Comparison of ENCODE assay signal across 16 cellular contexts in genomic region chr16:87627542-87628245, GRCh38. TPM values are rescaled to one million over a fixed set of nuclear protein-coding genes. Genes with fewer than 3 reads are reported as not detected.
DNase-seq lines count a peak whose midpoint lies in the region; ATAC-seq and TF ChIP-seq lines count a peak whose summit lies in the region.
"Had no signal": no experiment of that assay in that cellular context is flagged by ENCODE, and none has a peak within 500 bp of the region (broad histone marks: within the 10 kb centered on the region; RNA-seq: fewer than 3 reads in every experiment).

No MANE protein-coding gene starts in this region.

- H3K18ac ChIP-seq in mesenchymal stem cell (ENCODE audit: low read depth in 1 of 2, low read length in 2 of 2) = no peak overlapping the region

- H3K4me3 Mint-ChIP-seq in GM23338 = no peak overlapping the region
- H3K4me3 Mint-ChIP-seq: CD4-positive, CD25-positive, alpha-beta regulatory T cell; HFFc6 had no signal

- H3K79me1 ChIP-seq in mesenchymal stem cell (replicated peaks; ENCODE audit: low read length, poor library complexity, severe bottlenecking) = no peaks in the 10 kb centered on the region

- H3K36me3 ChIP-seq in BLaER1 = no peaks in the 10 kb centered on the region
- no peaks in the 10 kb centered on the region for H3K36me3 ChIP-seq in GM23338 (ENCODE audit: insufficient read depth)
- H3K36me3 ChIP-seq in mesenchymal stem cell (ENCODE audit: control insufficient read depth in 1 of 2, insufficient read depth in 2 of 2, low read depth in 1 of 2, low read length in 2 of 2) = no peaks in the 10 kb centered on the region
- H3K36me3 ChIP-seq: HAP-1 had no signal

- H3K27me3 ChIP-seq in BLaER1 = no peaks in the 10 kb centered on the region
- H3K27me3 ChIP-seq in GM23338 (ENCODE audit: insufficient read depth) = no peaks in the 10 kb centered on the region
- H3K27me3 ChIP-seq in mesenchymal stem cell (ENCODE audit: control insufficient read depth in 1 of 2, insufficient read depth in 1 of 2, low read length in 2 of 2) = peaks cover 35 to 78% of the 10 kb centered on the region in 2 experiments

- H4K20me1 ChIP-seq in BLaER1 (no peaks in the 10 kb centered on the region), GM23338 (replicated peaks; ENCODE audit: insufficient read depth) (peaks cover 3% of the 10 kb centered on the region; the same call in 1 of the 2 replicates)

- peaks cover 3% of the 10 kb centered on the region; the same call in 2 of the 3 replicates for H3K9me3 Mint-ChIP-seq in GM23338

- H3K9me3 ChIP-seq in BLaER1 (peaks cover 8% of the 10 kb centered on the region), mesenchymal stem cell (ENCODE audit: control insufficient read depth, low read length) (peaks cover 11% of the 10 kb centered on the region)
- H3K9me3 ChIP-seq: HAP-1 had no signal

- peak; percentile 20 for ATAC-seq in GM23338

- no peak overlapping the region for H4K91ac ChIP-seq in mesenchymal stem cell (ENCODE audit: low read length)

- no peak overlapping the region for H3K27ac ChIP-seq in BLaER1
- no peak overlapping the region for H3K27ac ChIP-seq in GM23338 (ENCODE audit: low read depth)
- no peak overlapping the region for H3K27ac ChIP-seq in mesenchymal stem cell (ENCODE audit: low read length, poor library complexity, severe bottlenecking)
- H3K27ac ChIP-seq: HL-60, KMS-11 had no signal

- H3K27me3 Mint-ChIP-seq in GM23338 (ENCODE audit: insufficient read depth, low read depth, poor library complexity) = peaks cover 8% of the 10 kb centered on the region

- 0 out of 2 replicates have a peak, but pooled peaks cover 4% of the 10 kb centered on the region for H3K79me2 ChIP-seq in GM23338 (replicated peaks; ENCODE audit: insufficient read depth)

- 89% methylated on average over 14 of the region's 14 CpGs for WGBS in mesenchymal stem cell

- TF ChIP-seq RAD21 in Ishikawa (IDR thresholded peaks at IDR 0.05; ENCODE audit: low read depth) = no peak

- H3K23ac ChIP-seq in mesenchymal stem cell (ENCODE audit: low read length in 2 of 2) = no peak overlapping the region

- no peak overlapping the region for H2BK120ac ChIP-seq in mesenchymal stem cell (ENCODE audit: low read depth, low read length)

- H2BK15ac ChIP-seq in mesenchymal stem cell (ENCODE audit: low read depth, poor library complexity, severe bottlenecking) = peak overlapping the region; percentile 71

- H3K9me2 ChIP-seq in GM23338 (ENCODE audit: insufficient read depth) = no peaks in the 10 kb centered on the region

- H3K4me2 ChIP-seq in BLaER1 = no peak overlapping the region
- no peak overlapping the region for H3K4me2 ChIP-seq in GM23338
- no peak overlapping the region for H3K4me2 ChIP-seq in mesenchymal stem cell (ENCODE audit: low read length, poor library complexity, severe bottlenecking)
- H3K4me2 ChIP-seq: KMS-11 had no signal

- no peak overlapping the region for H4K8ac ChIP-seq in mesenchymal stem cell (ENCODE audit: low read length)

- DNase-seq in GM23338 (ENCODE audit: low spot score) (no peak), mesenchymal stem cell (no peak), NOMO-1 (lab: John Stamatoyannopoulos, UW; ENCODE audit: unreplicated experiment in 2 of 2) (no peak), T1000 (lab: John Stamatoyannopoulos, UW) (no peak), anterior cingulate cortex (lab: John Stamatoyannopoulos, UW) (no peak)
- DNase-seq: Calu3; CD4-positive, CD25-positive, alpha-beta regulatory T cell; DMS 273 treated with DMSO at 0.1 percent for 48 hours; HFFc6; IMR-90 had no signal

- no peak for TF ChIP-seq CTCF in GM23338 (conservative IDR thresholded peaks at IDR 0.05; ENCODE audit: low read depth in 2 of 2)

- H3K36me3 Mint-ChIP-seq in GM23338 (ENCODE audit: low read depth) = peaks cover 8% of the 10 kb centered on the region; the same call in 2 of the 3 replicates
- H3K36me3 Mint-ChIP-seq: CD4-positive, CD25-positive, alpha-beta regulatory T cell had no signal

- H3K4me1 Mint-ChIP-seq in GM23338 = peaks cover 7% of the 10 kb centered on the region; the same call in 2 of the 3 replicates
- H3K4me1 Mint-ChIP-seq: CD4-positive, CD25-positive, alpha-beta regulatory T cell had no signal

- H3F3A ChIP-seq in GM23338 (replicated peaks; ENCODE audit: low read depth) = no peaks in the 10 kb centered on the region

- H3K27ac Mint-ChIP-seq in GM23338 = peak overlapping the region; percentile 67; the same call in 1 of the 2 replicates
- H3K27ac Mint-ChIP-seq: CD4-positive, CD25-positive, alpha-beta regulatory T cell; HFFc6 had no signal

- H2BK12ac ChIP-seq in mesenchymal stem cell (ENCODE audit: low read length in 2 of 2) = no peak overlapping the region

- H3K14ac ChIP-seq in mesenchymal stem cell (ENCODE audit: low read length in 2 of 2) = no peak overlapping the region

- H2AFZ ChIP-seq in GM23338 (no peak overlapping the region), mesenchymal stem cell (ENCODE audit: low read depth, low read length) (no peak overlapping the region)

- TF ChIP-seq EP300 in Ishikawa (IDR thresholded peaks at IDR 0.05; ENCODE audit: borderline replicate concordance) = no peak

- no peak overlapping the region for H2BK5ac ChIP-seq in mesenchymal stem cell (ENCODE audit: low read depth, low read length, poor library complexity, severe bottlenecking)

- H3K9ac ChIP-seq in BLaER1 (peak overlapping the region; percentile 15; the same call in 1 of the 2 replicates), mesenchymal stem cell (ENCODE audit: low read length) (no peak overlapping the region)
- H3K9ac ChIP-seq: KMS-11 had no signal

- peaks cover 21% of the 10 kb centered on the region for H3K4me1 ChIP-seq in BLaER1
- H3K4me1 ChIP-seq in GM23338 (ENCODE audit: insufficient read depth) = no peaks in the 10 kb centered on the region
- H3K4me1 ChIP-seq in mesenchymal stem cell (ENCODE audit: control insufficient read depth, insufficient read depth, low read depth, low read length) = peaks cover 8% of the 10 kb centered on the region
- H3K4me1 ChIP-seq: HAP-1 had no signal

- no peak overlapping the region for H3K4me3 ChIP-seq in BLaER1
- H3K4me3 ChIP-seq in GM23338 = no peak overlapping the region
- no peak overlapping the region for H3K4me3 ChIP-seq in mesenchymal stem cell (ENCODE audit: insufficient read depth in 1 of 2, low read depth in 1 of 2, low read length in 2 of 2)
- H3K4me3 ChIP-seq: HAP-1 had no signal

- no peak overlapping the region for H3K4ac ChIP-seq in mesenchymal stem cell (ENCODE audit: low read depth in 1 of 2, low read length in 2 of 2)

- no peak overlapping the region for H2AK5ac ChIP-seq in mesenchymal stem cell (ENCODE audit: low read length, severe bottlenecking)

TF ChIP-seq in GM23338, 12 proteins besides CTCF, POLR2A, EP300 and RAD21 (continues in another document):
- TF ChIP-seq CREB1 (CRISPR knock-in tag; IDR thresholded peaks at IDR 0.05; ENCODE audit: low read depth) = no peak
- TF ChIP-seq, protein P1, sequence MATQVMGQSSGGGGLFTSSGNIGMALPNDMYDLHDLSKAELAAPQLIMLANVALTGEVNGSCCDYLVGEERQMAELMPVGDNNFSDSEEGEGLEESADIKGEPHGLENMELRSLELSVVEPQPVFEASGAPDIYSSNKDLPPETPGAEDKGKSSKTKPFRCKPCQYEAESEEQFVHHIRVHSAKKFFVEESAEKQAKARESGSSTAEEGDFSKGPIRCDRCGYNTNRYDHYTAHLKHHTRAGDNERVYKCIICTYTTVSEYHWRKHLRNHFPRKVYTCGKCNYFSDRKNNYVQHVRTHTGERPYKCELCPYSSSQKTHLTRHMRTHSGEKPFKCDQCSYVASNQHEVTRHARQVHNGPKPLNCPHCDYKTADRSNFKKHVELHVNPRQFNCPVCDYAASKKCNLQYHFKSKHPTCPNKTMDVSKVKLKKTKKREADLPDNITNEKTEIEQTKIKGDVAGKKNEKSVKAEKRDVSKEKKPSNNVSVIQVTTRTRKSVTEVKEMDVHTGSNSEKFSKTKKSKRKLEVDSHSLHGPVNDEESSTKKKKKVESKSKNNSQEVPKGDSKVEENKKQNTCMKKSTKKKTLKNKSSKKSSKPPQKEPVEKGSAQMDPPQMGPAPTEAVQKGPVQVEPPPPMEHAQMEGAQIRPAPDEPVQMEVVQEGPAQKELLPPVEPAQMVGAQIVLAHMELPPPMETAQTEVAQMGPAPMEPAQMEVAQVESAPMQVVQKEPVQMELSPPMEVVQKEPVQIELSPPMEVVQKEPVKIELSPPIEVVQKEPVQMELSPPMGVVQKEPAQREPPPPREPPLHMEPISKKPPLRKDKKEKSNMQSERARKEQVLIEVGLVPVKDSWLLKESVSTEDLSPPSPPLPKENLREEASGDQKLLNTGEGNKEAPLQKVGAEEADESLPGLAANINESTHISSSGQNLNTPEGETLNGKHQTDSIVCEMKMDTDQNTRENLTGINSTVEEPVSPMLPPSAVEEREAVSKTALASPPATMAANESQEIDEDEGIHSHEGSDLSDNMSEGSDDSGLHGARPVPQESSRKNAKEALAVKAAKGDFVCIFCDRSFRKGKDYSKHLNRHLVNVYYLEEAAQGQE (IDR thresholded peaks at IDR 0.05; ENCODE audit: unreplicated experiment) = no peak

TF ChIP-seq in Ishikawa, 13 proteins besides CTCF, POLR2A, EP300 and RAD21:
- TF ChIP-seq CREB1 (IDR thresholded peaks at IDR 0.05; ENCODE audit: low read depth) (no peak), USF1 (IDR thresholded peaks at IDR 0.05) (peak; percentile 57)

RNA-seq across cellular contexts. Expression of gene JPH3, which starts 25.4 kb away (rescaled TPM):
- total RNA-seq in GM23338 (2014; rRNA removed; shearing (Covaris generic)) = 35.2 and 38.3 TPM in 2 replicates
- 8.4 and 8.8 TPM in 2 replicates for polyA plus RNA-seq in GM23338 (2016; fragmentation: Nextera tagmentation; extraction: Ambion mirVana)
- 0.03 TPM for polyA plus RNA-seq in mesenchymal stem cell (2013, experiment 1 of 2)
- polyA plus RNA-seq in mesenchymal stem cell (2013, experiment 2 of 2) = not detected
- total RNA-seq: CD4-positive, CD25-positive, alpha-beta regulatory T cell; HFFc6; IMR-90 had no signal
- polyA plus RNA-seq: BJ; CD4-positive, CD25-positive, alpha-beta regulatory T cell had no signal
